8 cellular contexts compared by ENCODE assay signal in the genomic region with DNA sequence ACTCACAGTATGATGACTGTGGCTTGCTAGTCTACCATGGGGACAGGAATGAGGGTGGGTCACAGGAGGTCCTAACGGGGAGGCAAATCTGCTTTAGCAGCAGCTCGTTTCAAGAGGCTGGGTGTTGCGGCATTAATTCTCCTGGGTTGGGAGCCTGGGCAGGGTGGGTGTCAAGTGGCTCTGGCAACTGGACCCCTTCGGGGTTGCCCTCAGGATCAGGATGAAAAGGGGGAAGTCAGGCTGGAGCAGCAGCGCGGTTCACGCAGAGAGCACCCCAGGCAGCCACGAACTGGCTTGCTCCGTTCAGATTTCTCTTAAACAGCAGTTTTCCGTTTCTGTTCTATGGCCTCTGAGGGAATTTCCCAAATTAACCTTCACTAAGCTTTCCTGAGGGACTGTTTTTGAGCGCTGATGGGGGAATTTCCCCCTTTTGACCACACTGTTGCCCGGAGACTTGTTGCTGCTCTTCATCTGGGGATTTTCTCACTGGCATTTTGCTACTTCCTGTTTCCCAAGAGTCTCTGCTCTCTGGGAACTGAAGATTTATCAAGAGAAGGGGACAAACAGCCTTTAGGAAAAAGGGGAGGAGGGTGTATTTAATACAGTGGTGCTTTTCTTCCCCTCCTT. TPM values are rescaled to one million over a fixed set of nuclear protein-coding genes. Genes with fewer than 3 reads are reported as not detected.
A peak's percentile ranks its signal among the peaks of the same experiment; 100 is the strongest.
DNase-seq lines count a peak whose midpoint lies in the region; ATAC-seq and TF ChIP-seq lines count a peak whose summit lies in the region.

No MANE protein-coding gene starts in this region.

- no peaks in the 10 kb centered on the region for H3K9me3 Mint-ChIP-seq in effector memory CD8-positive, alpha-beta T cell

- H3K27me3 Mint-ChIP-seq in effector memory CD8-positive, alpha-beta T cell = no peaks in the 10 kb centered on the region

- peaks cover 17 to 95% (median 22%) of the 10 kb centered on the region in 10 experiments for H3K4me1 ChIP-seq in BLaER1 treated with 17β-estradiol and CSF1 and Interleukin-3, amounts not matched to agents 10 nM and 100 nM
- peaks cover 44% of the 10 kb centered on the region for H3K4me1 ChIP-seq in muscle layer of colon (ENCODE audit: insufficient read depth, low read length)
- H3K4me1 ChIP-seq in thoracic aorta (ENCODE audit: control insufficient read depth in 1 of 2, low read depth in 2 of 2) = peaks cover 9 to 43% of the 10 kb centered on the region in 2 donors

- DNase-seq in activated CD4-positive, alpha-beta T cell treated with anti-CD3 and anti-CD28 coated beads for 48 hours = peak; percentile 42
- peak in 2 of 3 experiments; percentile 9 to 11 for DNase-seq in effector memory CD8-positive, alpha-beta T cell
- DNase-seq in thoracic aorta (ENCODE audit: low spot score) = no peak
- no peak for DNase-seq in NCI-H2196 treated with DMSO at 0.1 percent for 48 hours (lab: John Stamatoyannopoulos, UW; ENCODE audit: unreplicated experiment)

- H3K27me3 ChIP-seq in BLaER1 treated with 17β-estradiol and CSF1 and Interleukin-3, amounts not matched to agents 10 nM and 100 nM = no peaks in the 10 kb centered on the region
- no peaks in the 10 kb centered on the region for H3K27me3 ChIP-seq in muscle layer of colon (ENCODE audit: control insufficient read depth in 1 of 2, insufficient read depth in 2 of 2, low read length in 2 of 2)
- H3K27me3 ChIP-seq in thoracic aorta (replicated peaks; ENCODE audit: insufficient read depth) = no peaks in the 10 kb centered on the region

- H3K4me1 Mint-ChIP-seq in effector memory CD8-positive, alpha-beta T cell (ENCODE audit: low read depth in 2 of 2) = peaks cover 12 to 13% of the 10 kb centered on the region in 2 donors

- no peaks in the 10 kb centered on the region for H4K20me1 ChIP-seq in BLaER1 treated with 17β-estradiol and CSF1 and Interleukin-3, amounts not matched to agents 10 nM and 100 nM

- H3K9ac ChIP-seq in BLaER1 treated with 17β-estradiol and CSF1 and Interleukin-3, amounts not matched to agents 10 nM and 100 nM = peak overlapping the region; percentile 49 to 85 (median 73); a peak in 21 of 22 replicates
- peak overlapping the region; percentile 68 for H3K9ac ChIP-seq in muscle layer of colon (ENCODE audit: low read length)

- no peaks in the 10 kb centered on the region for H3K36me3 ChIP-seq in BLaER1 treated with 17β-estradiol and CSF1 and Interleukin-3, amounts not matched to agents 10 nM and 100 nM
- H3K36me3 ChIP-seq in muscle layer of colon (ENCODE audit: insufficient read depth, low read length) (no peaks in the 10 kb centered on the region), thoracic aorta (no peaks in the 10 kb centered on the region)

- H3K4me2 ChIP-seq in BLaER1 treated with 17β-estradiol and CSF1 and Interleukin-3, amounts not matched to agents 10 nM and 100 nM = peak overlapping the region; percentile 70 to 87 (median 77)

- H3K4me3 ChIP-seq in BLaER1 treated with 17β-estradiol and CSF1 and Interleukin-3, amounts not matched to agents 10 nM and 100 nM = peak overlapping the region in 7 of 10 experiments; percentile 10 to 45 (median 35); a peak in 8 of 20 replicates
- H3K4me3 ChIP-seq in muscle layer of colon (ENCODE audit: low read depth in 1 of 2, low read length in 2 of 2) (peak overlapping the region in 1 of 2 donors; percentile 48), thoracic aorta (peak overlapping the region; percentile 57)

- peak; percentile 50 for ATAC-seq in GM19324 (IDR thresholded peaks at IDR 0.05; ENCODE audit: low FRiP score, unreplicated experiment)
- ATAC-seq in HG03378 (IDR thresholded peaks at IDR 0.05; ENCODE audit: unreplicated experiment) = peak; percentile 78
- ATAC-seq in effector memory CD8-positive, alpha-beta T cell (replicated peaks) = peak; percentile 83
- ATAC-seq in thoracic aorta (ENCODE audit: insufficient number of reproducible peaks, low FRiP score, low read depth) = peak; percentile 79

- no peaks in the 10 kb centered on the region for H3K9me3 ChIP-seq in BLaER1 treated with 17β-estradiol and CSF1 and Interleukin-3, amounts not matched to agents 10 nM and 100 nM (replicated peaks in 1 of 11)
- H3K9me3 ChIP-seq in muscle layer of colon (ENCODE audit: low read length) (no peaks in the 10 kb centered on the region), thoracic aorta (no peaks in the 10 kb centered on the region)

- H3K36me3 Mint-ChIP-seq in effector memory CD8-positive, alpha-beta T cell (ENCODE audit: insufficient read depth) = no peaks in the 10 kb centered on the region

- H3K27ac Mint-ChIP-seq in effector memory CD8-positive, alpha-beta T cell = peak overlapping the region; percentile 83 to 92

- TF ChIP-seq CTCF in thoracic aorta (IDR thresholded peaks at IDR 0.05) = no peak

- H3K4me3 Mint-ChIP-seq in effector memory CD8-positive, alpha-beta T cell = peak overlapping the region; percentile 73 to 74

- peak overlapping the region; percentile 55 to 95 (median 82); a peak in 21 of 22 replicates for H3K27ac ChIP-seq in BLaER1 treated with 17β-estradiol and CSF1 and Interleukin-3, amounts not matched to agents 10 nM and 100 nM
- H3K27ac ChIP-seq in muscle layer of colon (ENCODE audit: low read depth, low read length) (peak overlapping the region; percentile 75), thoracic aorta (peak overlapping the region; percentile 64 to 74)

RNA-seq across cellular contexts. Expression of gene PELI1, which starts 59.9 kb away (rescaled TPM):
- total RNA-seq in thoracic aorta = 10 to 100 TPM; 23.4 to 30.7 TPM

Comparison
In these comparisons a context has a peak if more than half of its experiments do, and no peak if none do; other contexts are left out.
1. DNase-seq: peak in activated CD4-positive, alpha-beta T cell treated with anti-CD3 and anti-CD28 coated beads for 48 hours (single experiment) and effector memory CD8-positive, alpha-beta T cell (2 of 3); none in thoracic aorta (single experiment) and NCI-H2196 treated with DMSO at 0.1 percent for 48 hours (single experiment).
2. Peak in every context shown above with its lines, with median percentiles within 50 percentile points of each other: H3K27ac ChIP-seq and ATAC-seq.